8 cellular contexts compared by ENCODE assay signal in genomic region chr15:65611888-65612615, GRCh38. TPM values are rescaled to one million over a fixed set of nuclear protein-coding genes. Genes with fewer than 3 reads are reported as not detected.
A peak's percentile ranks its signal among the peaks of the same experiment; 100 is the strongest.
DNase-seq lines count a peak whose midpoint lies in the region; ATAC-seq and TF ChIP-seq lines count a peak whose summit lies in the region.

No MANE protein-coding gene starts in this region.

- CTCF ChIA-PET in mammary epithelial cell (lab: Charles Lee; ENCODE audit: low non-redundant PET): no interaction called here

- no TSS peak for BruUV-seq in mammary epithelial cell (replicated peaks; lab: Mats Ljungman, UMichigan)

- intact Hi-C loops in mammary epithelial cell (cut with micrococcal nuclease): loop anchor here (1.0 to 2.0 kb wide), 3 partner anchors 43 to 245 kb away; no protein-coding TSS in a partner anchor

- H3K27me3 ChIP-seq in ACC112 (ENCODE audit: insufficient read depth, low read length) (no peaks in the 10 kb centered on the region), HUES48 (ENCODE audit: control insufficient read depth, insufficient read depth, low read length) (no peaks in the 10 kb centered on the region), mammary epithelial cell (ENCODE audit: insufficient read depth, low read length) (no peaks in the 10 kb centered on the region), mucosa of rectum (ENCODE audit: control insufficient read depth in 2 of 2, insufficient read depth in 2 of 2, low read length in 2 of 2) (no peaks in the 10 kb centered on the region)

- peak overlapping the region; percentile 86 for H3K27ac ChIP-seq in ACC112 (ENCODE audit: low read depth, low read length)
- peak overlapping the region; percentile 90 for H3K27ac ChIP-seq in HUES48 (ENCODE audit: low read depth, low read length)
- H3K27ac ChIP-seq in mammary epithelial cell (ENCODE audit: insufficient read depth, low read depth, low read length): peak overlapping the region; percentile 78
- H3K27ac ChIP-seq in mucosa of rectum (ENCODE audit: low read depth in 2 of 2, low read length in 2 of 2): peak overlapping the region; percentile 95 to 98

- H3K4me1 ChIP-seq in ACC112 (ENCODE audit: control insufficient read depth, insufficient read depth, low read length, unreplicated experiment): peaks cover 23% of the 10 kb centered on the region
- H3K4me1 ChIP-seq in HUES48 (ENCODE audit: control insufficient read depth, insufficient read depth, low read length): peaks cover 13% of the 10 kb centered on the region
- H3K4me1 ChIP-seq in mammary epithelial cell (ENCODE audit: insufficient read depth, low read length): peaks cover 22% of the 10 kb centered on the region
- peaks cover 20 to 22% of the 10 kb centered on the region in 2 donors for H3K4me1 ChIP-seq in mucosa of rectum (ENCODE audit: control insufficient read depth in 2 of 2, insufficient read depth in 2 of 2, low read length in 2 of 2)

- H3K36me3 ChIP-seq in ACC112 (ENCODE audit: insufficient read depth, low read length): peaks cover 3% of the 10 kb centered on the region; the same call in 1 of the 2 replicates
- peaks cover 2% of the 10 kb centered on the region; the same call in 1 of the 2 replicates for H3K36me3 ChIP-seq in HUES48 (ENCODE audit: control insufficient read depth, insufficient read depth, low read length)
- H3K36me3 ChIP-seq in mammary epithelial cell (ENCODE audit: insufficient read depth, low read length): no peaks in the 10 kb centered on the region
- H3K36me3 ChIP-seq in mucosa of rectum (ENCODE audit: control insufficient read depth in 2 of 2, insufficient read depth in 2 of 2, low read length in 2 of 2): peaks cover 0 to 2% of the 10 kb centered on the region in 2 donors

- H2AFZ ChIP-seq in ACC112 (ENCODE audit: low read length, unreplicated experiment) (peak overlapping the region; percentile 99), mammary epithelial cell (ENCODE audit: low read depth, low read length) (peak overlapping the region; percentile 95)

- in situ Hi-C loops in mammary epithelial cell (cut with MboI; ENCODE audit: low sequenced_read_pairs in 2 of 2): no loop called here

- H3K9ac ChIP-seq in HUES48 (ENCODE audit: low read depth, low read length): peak overlapping the region; percentile 73
- peak overlapping the region; percentile 90 for H3K9ac ChIP-seq in mammary epithelial cell (ENCODE audit: insufficient read depth, low read length)
- peak overlapping the region; percentile 95 to 97 for H3K9ac ChIP-seq in mucosa of rectum (ENCODE audit: low read depth in 1 of 2, low read length in 2 of 2)

- TF ChIP-seq CTCF in mammary epithelial cell (conservative IDR thresholded peaks at IDR 0.05 in 1 of 2, IDR thresholded peaks at IDR 0.05 in 1 of 2; ENCODE audit: extremely low read depth in 1 of 2, insufficient read depth in 1 of 2, low read depth in 1 of 2, low read length in 2 of 2): no peak

- H3K4me3 ChIP-seq in ACC112 (ENCODE audit: low read depth, low read length) (peak overlapping the region; percentile 87), HUES48 (ENCODE audit: low read depth, low read length) (peak overlapping the region; percentile 84), mammary epithelial cell (replicated peaks in 1 of 3; ENCODE audit: insufficient read depth in 1 of 3, low read depth in 2 of 3, low read length in 3 of 3) (peak overlapping the region; percentile 39 to 80 (median 55)), mucosa of rectum (ENCODE audit: low read length in 2 of 2) (peak overlapping the region; percentile 95 to 96)

- WGBS in mammary epithelial cell (ENCODE audit: low coverage, missing lambda C conversion rate): 74% methylated on average over 5 of the region's 5 CpGs

- H3K9me3 ChIP-seq in HUES48 (ENCODE audit: control insufficient read depth, insufficient read depth, low read length) (no peaks in the 10 kb centered on the region), mammary epithelial cell (replicated peaks; ENCODE audit: insufficient read depth, low read length) (no peaks in the 10 kb centered on the region), mucosa of rectum (ENCODE audit: control insufficient read depth in 2 of 2, low read length in 2 of 2) (no peaks in the 10 kb centered on the region)

- no peak for ATAC-seq in GM19395 (IDR thresholded peaks at IDR 0.05; ENCODE audit: unreplicated experiment)

- no peaks in the 10 kb centered on the region for H4K20me1 ChIP-seq in mammary epithelial cell (ENCODE audit: insufficient read depth, low read length)

- DNase-seq in mammary epithelial cell: no peak
- DNase-seq in HuH-7 (ENCODE audit: low spot score): no peak
- DNase-seq in NCI-H2107 treated with DMSO at 0.1 percent for 48 hours (lab: John Stamatoyannopoulos, UW; ENCODE audit: unreplicated experiment): no peak
- no peak for DNase-seq in NOMO-1 (lab: John Stamatoyannopoulos, UW; ENCODE audit: unreplicated experiment in 2 of 2)

- peaks cover 34% of the 10 kb centered on the region for H3K79me2 ChIP-seq in ACC112 (ENCODE audit: control insufficient read depth, insufficient read depth, low read length, unreplicated experiment)
- H3K79me2 ChIP-seq in mammary epithelial cell (ENCODE audit: insufficient read depth, low read length): peaks cover 38% of the 10 kb centered on the region

- H3K4me2 ChIP-seq in mammary epithelial cell (ENCODE audit: insufficient read depth, low read depth, low read length): peak overlapping the region; percentile 75

- dilution Hi-C loops in mammary epithelial cell (cut with HindIII; ENCODE audit: low sequenced_read_pairs): no loop called here

RNA-seq across cellular contexts. Expression of gene INTS14, which starts 1.1 kb away (rescaled TPM):
- 10 to 100 TPM; 38.9 to 41.8 TPM for total RNA-seq in mammary epithelial cell
- polyA plus RNA-seq in mammary epithelial cell: 39.5 TPM
- polyA minus RNA-seq in mammary epithelial cell: 37.2 TPM

RNA-seq across cellular contexts. Expression of gene SLC24A1, which starts 9.7 kb away (rescaled TPM):
- 10 to 100 TPM; 10.2 to 15.7 TPM for total RNA-seq in mammary epithelial cell
- 6.1 TPM for polyA plus RNA-seq in mammary epithelial cell
- polyA minus RNA-seq in mammary epithelial cell: 7.6 TPM
